ENCODE assay signal across 8 cellular contexts in genomic region chr12:56119361-56119796, GRCh38. TPM values are rescaled to one million over a fixed set of nuclear protein-coding genes. Genes with fewer than 3 reads are reported as not detected.
DNase-seq lines count a peak whose midpoint lies in the region; ATAC-seq and TF ChIP-seq lines count a peak whose summit lies in the region.

No MANE protein-coding gene starts in this region.

- peaks cover 23% of the 10 kb centered on the region for H3K36me3 Mint-ChIP-seq in activated naive CD4-positive, alpha-beta T cell treated with anti-CD3 and anti-CD28 coated beads for 36 hours (ENCODE audit: low read depth)

- CTCF ChIA-PET in activated naive CD4-positive, alpha-beta T cell treated with anti-CD3 and anti-CD28 coated beads for 36 hours (lab: Charles Lee), result interaction anchor here (0.6 to 7.9 kb wide), 22 partner anchors 8 to 350 kb away, joined by 3 to 86 read pairs (median 8); partner anchors contain the start of genes ANKRD52, ESYT1, RNF41 and SMARCC2

- peak; percentile 77 for TF ChIP-seq RAD21 in neural cell (conservative IDR thresholded peaks at IDR 0.05)

- H3K36me3 ChIP-seq in neural cell (ENCODE audit: insufficient read depth, low read length) (no peaks in the 10 kb centered on the region), tibial artery (peaks cover 19 to 27% (median 21%) of the 10 kb centered on the region in 3 donors)

- H3K4me2 ChIP-seq in neural cell (ENCODE audit: low read length), result peak overlapping the region; percentile 100

- H3K27me3 Mint-ChIP-seq in activated naive CD4-positive, alpha-beta T cell treated with anti-CD3 and anti-CD28 coated beads for 36 hours (ENCODE audit: low read depth), result no peaks in the 10 kb centered on the region

- H3K4me1 ChIP-seq in foreskin keratinocyte (peaks cover 15% of the 10 kb centered on the region), tibial artery (peaks cover 0 to 30% (median 24%) of the 10 kb centered on the region in 4 donors)

- no peak for TF ChIP-seq EP300 in neural cell (conservative IDR thresholded peaks at IDR 0.05; ENCODE audit: poor library complexity, severe bottlenecking)

- H3K4me3 Mint-ChIP-seq in activated naive CD4-positive, alpha-beta T cell treated with anti-CD3 and anti-CD28 coated beads for 36 hours, result peak overlapping the region; percentile 97

- H3K9me3 Mint-ChIP-seq in activated naive CD4-positive, alpha-beta T cell treated with anti-CD3 and anti-CD28 coated beads for 36 hours, result no peaks in the 10 kb centered on the region

- TF ChIP-seq CTCF in LNCAP (IDR thresholded peaks at IDR 0.05) (peak; percentile 75), foreskin keratinocyte (conservative IDR thresholded peaks at IDR 0.05) (peak; percentile 90), neural cell (IDR thresholded peaks at IDR 0.05; ENCODE audit: poor library complexity, severe bottlenecking) (peak; percentile 86), tibial artery (IDR thresholded peaks at IDR 0.05) (peak; percentile 83 to 94)

- peaks cover 6% of the 10 kb centered on the region for H3F3A ChIP-seq in neural cell (ENCODE audit: insufficient read depth, low read length, poor library complexity, severe bottlenecking)

- peaks cover 28% of the 10 kb centered on the region for H3K79me2 ChIP-seq in neural cell (replicated peaks; ENCODE audit: insufficient read depth, low read length)

- peak; percentile 95 for DNase-seq in DMS53 (lab: John Stamatoyannopoulos, UW)
- peak; percentile 83 for DNase-seq in RPMI7951 (ENCODE audit: low read depth)
- DNase-seq in activated naive CD4-positive, alpha-beta T cell treated with anti-CD3 and anti-CD28 coated beads for 36 hours, result peak; percentile 74
- DNase-seq in foreskin keratinocyte, result peak in 1 of 2 donors; percentile 73
- peak; percentile 75 to 89 for DNase-seq in tibial artery
- no peak for DNase-seq in cortex of kidney (lab: John Stamatoyannopoulos, UW)

- H3K9me3 ChIP-seq in neural cell (ENCODE audit: low read length) (no peaks in the 10 kb centered on the region), tibial artery (no peaks in the 10 kb centered on the region)

- H3K4me1 Mint-ChIP-seq in activated naive CD4-positive, alpha-beta T cell treated with anti-CD3 and anti-CD28 coated beads for 36 hours (ENCODE audit: low read depth), result peaks cover 23% of the 10 kb centered on the region

- no peaks in the 10 kb centered on the region for H3K27me3 ChIP-seq in foreskin keratinocyte
- H3K27me3 ChIP-seq in neural cell (ENCODE audit: insufficient read depth, low read depth, low read length), result no peaks in the 10 kb centered on the region
- no peaks in the 10 kb centered on the region for H3K27me3 ChIP-seq in tibial artery

- H3K27ac ChIP-seq in foreskin keratinocyte (peak overlapping the region; percentile 43), neural cell (ENCODE audit: low read length) (peak overlapping the region; percentile 93), tibial artery (peak overlapping the region; percentile 86 to 94)

- H3K4me3 ChIP-seq in neural cell (ENCODE audit: low read length) (peak overlapping the region; percentile 69), tibial artery (peak overlapping the region; percentile 62 to 75)

- H4K20me1 ChIP-seq in neural cell (ENCODE audit: insufficient read depth), result no peaks in the 10 kb centered on the region

- H3K27ac Mint-ChIP-seq in activated naive CD4-positive, alpha-beta T cell treated with anti-CD3 and anti-CD28 coated beads for 36 hours, result peak overlapping the region; percentile 99

- peak overlapping the region; percentile 91 for H3K9ac ChIP-seq in neural cell (ENCODE audit: low read length)

- H2AFZ ChIP-seq in neural cell (ENCODE audit: low read depth, low read length), result no peak overlapping the region

- intact Hi-C loops in activated naive CD4-positive, alpha-beta T cell treated with anti-CD3 and anti-CD28 coated beads for 36 hours (cut with micrococcal nuclease), result loop anchor here (1.0 to 10.0 kb wide), 8 partner anchors 70 to 1135 kb away; partner anchors contain the start of genes ANKRD52, DNAJC14, NABP2 and SMARCC2
- intact Hi-C loops in tibial artery (cut with DNase I; ENCODE audit: low total_unique reads), result loop anchor here (2.0 to 5.0 kb wide), 2 partner anchors 105 to 348 kb away; partner anchors contain the start of genes NABP2 and SPRYD4

- H3K9me2 ChIP-seq in neural cell (ENCODE audit: insufficient read depth, low read length), result no peaks in the 10 kb centered on the region

- peak; percentile 30 for ATAC-seq in foreskin keratinocyte

TF ChIP-seq in neural cell, 6 proteins besides CTCF, POLR2A, EP300 and RAD21:
- TF ChIP-seq MXI1 (conservative IDR thresholded peaks at IDR 0.05; ENCODE audit: poor library complexity, severe bottlenecking) (peak; percentile 55), POLR2AphosphoS5 (IDR thresholded peaks at IDR 0.05) (no peak), SMC3 (conservative IDR thresholded peaks at IDR 0.05; ENCODE audit: poor library complexity) (peak; percentile 73)

RNA-seq across cellular contexts. Expression of gene ZC3H10, which starts 1.3 kb away (rescaled TPM):
- total RNA-seq in RPMI7951 (2014; rRNA removed; shearing (Covaris generic)), result 3.1 and 3.3 TPM in 2 replicates
- total RNA-seq in activated naive CD4-positive, alpha-beta T cell treated with anti-CD3 and anti-CD28 coated beads for 36 hours, result 1 to 10 TPM; 6.4 to 6.6 TPM
- total RNA-seq in foreskin keratinocyte, result 2.4 and 2.9 TPM in 2 replicates
- polyA plus RNA-seq in foreskin keratinocyte (1.4 and 1.5 TPM in 2 replicates), neural cell (6.7 and 11.3 TPM in 2 replicates)
- 18.8 and 25.1 TPM in 2 replicates for polyA minus RNA-seq in neural cell

RNA-seq across cellular contexts. Expression of gene RPL41, which starts 2.9 kb away (rescaled TPM):
- 2,792 and 3,380 TPM in 2 replicates for total RNA-seq in RPMI7951 (2014; rRNA removed; shearing (Covaris generic))
- total RNA-seq in activated naive CD4-positive, alpha-beta T cell treated with anti-CD3 and anti-CD28 coated beads for 36 hours, result 1,000 to 10,000 TPM; 5,971 to 6,299 TPM
- 4,994 and 5,148 TPM in 2 replicates for total RNA-seq in foreskin keratinocyte
- polyA plus RNA-seq in foreskin keratinocyte (7,188 and 7,608 TPM in 2 replicates), neural cell (1,970 and 2,186 TPM in 2 replicates)
- 503 and 510 TPM in 2 replicates for polyA minus RNA-seq in neural cell

RNA-seq across cellular contexts. Expression of gene ESYT1, which starts 8.7 kb away (rescaled TPM):
- total RNA-seq in RPMI7951 (2014; rRNA removed; shearing (Covaris generic)), result 179 and 193 TPM in 2 replicates
- total RNA-seq in activated naive CD4-positive, alpha-beta T cell treated with anti-CD3 and anti-CD28 coated beads for 36 hours, result 10 to 100 TPM; 87.4 to 88.9 TPM
- total RNA-seq in foreskin keratinocyte, result 144 and 152 TPM in 2 replicates
- 97.9 and 105 TPM in 2 replicates for polyA plus RNA-seq in foreskin keratinocyte
- polyA plus RNA-seq in neural cell, result 19.6 and 25.1 TPM in 2 replicates
- 16.4 and 26.1 TPM in 2 replicates for polyA minus RNA-seq in neural cell

RNA-seq across cellular contexts. Expression of gene PA2G4, which starts 15.0 kb away (rescaled TPM):
- 184 and 190 TPM in 2 replicates for total RNA-seq in RPMI7951 (2014; rRNA removed; shearing (Covaris generic))
- total RNA-seq in activated naive CD4-positive, alpha-beta T cell treated with anti-CD3 and anti-CD28 coated beads for 36 hours, result 100 to 1,000 TPM; 398 to 411 TPM
- total RNA-seq in foreskin keratinocyte, result 259 and 335 TPM in 2 replicates
- polyA plus RNA-seq in foreskin keratinocyte (213 and 297 TPM in 2 replicates), neural cell (109 and 115 TPM in 2 replicates)
- 77.4 and 113 TPM in 2 replicates for polyA minus RNA-seq in neural cell

RNA-seq across cellular contexts. Expression of gene MYL6B, which starts 33.0 kb away (rescaled TPM):
- 62.7 and 64.5 TPM in 2 replicates for total RNA-seq in RPMI7951 (2014; rRNA removed; shearing (Covaris generic))
- total RNA-seq in activated naive CD4-positive, alpha-beta T cell treated with anti-CD3 and anti-CD28 coated beads for 36 hours, result 10 to 100 TPM; 49.2 to 57.5 TPM
- 72.0 and 81.4 TPM in 2 replicates for total RNA-seq in foreskin keratinocyte
- polyA plus RNA-seq in foreskin keratinocyte (93.6 and 101 TPM in 2 replicates), neural cell (369 and 376 TPM in 2 replicates)
- polyA minus RNA-seq in neural cell, result 78.0 and 82.5 TPM in 2 replicates

Comparison
In these comparisons a context has a peak if more than half of its experiments do, and no peak if none do; other contexts are left out.
1. H3K27ac ChIP-seq: peak in every context shown above with its lines; median percentile 93 in neural cell; 90 in tibial artery; 43 in foreskin keratinocyte.